1 cellular context compared by ENCODE assay signal in the genomic region with DNA sequence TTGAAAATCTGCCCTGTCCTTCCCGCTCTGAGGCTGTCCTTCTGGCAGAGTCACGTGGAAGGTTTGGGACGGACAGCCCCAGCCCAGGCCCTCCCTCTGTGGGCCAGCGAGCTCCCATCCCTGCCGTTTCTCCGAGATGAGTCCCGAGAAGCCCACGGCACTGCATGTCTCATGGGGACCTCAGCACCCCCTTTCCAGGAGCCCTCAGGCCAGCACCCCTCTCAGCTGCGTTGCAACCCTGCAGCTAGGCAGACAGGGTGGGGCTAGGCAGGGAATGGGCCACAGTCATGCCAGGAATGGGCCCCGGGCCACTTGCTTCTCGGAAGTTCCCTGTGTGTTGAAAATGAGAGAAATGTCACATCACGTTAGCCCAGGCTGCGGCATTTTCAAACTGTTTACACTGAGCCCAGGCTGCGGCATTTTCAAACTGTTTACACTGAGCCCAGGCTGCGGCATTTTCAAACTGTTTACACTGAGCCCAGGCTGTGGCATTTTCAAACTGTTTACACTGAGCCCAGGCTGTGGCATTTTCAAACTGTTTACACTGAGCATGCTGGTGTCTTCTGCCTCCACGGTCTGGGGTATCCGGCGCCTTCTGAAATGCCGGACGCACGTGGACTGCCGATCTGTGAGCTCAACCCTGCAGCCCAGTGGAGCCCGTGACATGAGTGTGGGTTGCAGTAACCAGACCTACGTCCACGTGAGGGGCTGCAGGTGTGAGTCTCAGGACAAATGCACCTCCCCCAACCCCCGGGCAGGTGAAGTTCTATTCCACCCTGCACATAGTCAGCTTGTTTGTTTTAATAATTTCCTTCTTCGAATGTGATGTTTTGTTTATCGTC.
TF ChIP-seq lines count a peak whose summit lies in the region.

No MANE protein-coding gene starts in this region.

TF ChIP-seq in SK-N-SH, 30 proteins besides CTCF, POLR2A, EP300 and RAD21 (continued from another document):
- TF ChIP-seq, protein P1, sequence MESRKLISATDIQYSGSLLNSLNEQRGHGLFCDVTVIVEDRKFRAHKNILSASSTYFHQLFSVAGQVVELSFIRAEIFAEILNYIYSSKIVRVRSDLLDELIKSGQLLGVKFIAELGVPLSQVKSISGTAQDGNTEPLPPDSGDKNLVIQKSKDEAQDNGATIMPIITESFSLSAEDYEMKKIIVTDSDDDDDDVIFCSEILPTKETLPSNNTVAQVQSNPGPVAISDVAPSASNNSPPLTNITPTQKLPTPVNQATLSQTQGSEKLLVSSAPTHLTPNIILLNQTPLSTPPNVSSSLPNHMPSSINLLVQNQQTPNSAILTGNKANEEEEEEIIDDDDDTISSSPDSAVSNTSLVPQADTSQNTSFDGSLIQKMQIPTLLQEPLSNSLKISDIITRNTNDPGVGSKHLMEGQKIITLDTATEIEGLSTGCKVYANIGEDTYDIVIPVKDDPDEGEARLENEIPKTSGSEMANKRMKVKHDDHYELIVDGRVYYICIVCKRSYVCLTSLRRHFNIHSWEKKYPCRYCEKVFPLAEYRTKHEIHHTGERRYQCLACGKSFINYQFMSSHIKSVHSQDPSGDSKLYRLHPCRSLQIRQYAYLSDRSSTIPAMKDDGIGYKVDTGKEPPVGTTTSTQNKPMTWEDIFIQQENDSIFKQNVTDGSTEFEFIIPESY (IDR thresholded peaks at IDR 0.05; ENCODE audit: borderline replicate concordance, low read depth): no peak
- TF ChIP-seq ELF1 (IDR thresholded peaks at IDR 0.05): no peak
- no peak for TF ChIP-seq NRF1 (IDR thresholded peaks at IDR 0.05; ENCODE audit: low read depth, low read length)
- no peak for TF ChIP-seq RCOR1 (IDR thresholded peaks at IDR 0.05; ENCODE audit: low read length)
TF ChIP-seq in SK-N-SH: peak in this region for 0.
